1 cellular context compared by ENCODE assay signal in the genomic region with DNA sequence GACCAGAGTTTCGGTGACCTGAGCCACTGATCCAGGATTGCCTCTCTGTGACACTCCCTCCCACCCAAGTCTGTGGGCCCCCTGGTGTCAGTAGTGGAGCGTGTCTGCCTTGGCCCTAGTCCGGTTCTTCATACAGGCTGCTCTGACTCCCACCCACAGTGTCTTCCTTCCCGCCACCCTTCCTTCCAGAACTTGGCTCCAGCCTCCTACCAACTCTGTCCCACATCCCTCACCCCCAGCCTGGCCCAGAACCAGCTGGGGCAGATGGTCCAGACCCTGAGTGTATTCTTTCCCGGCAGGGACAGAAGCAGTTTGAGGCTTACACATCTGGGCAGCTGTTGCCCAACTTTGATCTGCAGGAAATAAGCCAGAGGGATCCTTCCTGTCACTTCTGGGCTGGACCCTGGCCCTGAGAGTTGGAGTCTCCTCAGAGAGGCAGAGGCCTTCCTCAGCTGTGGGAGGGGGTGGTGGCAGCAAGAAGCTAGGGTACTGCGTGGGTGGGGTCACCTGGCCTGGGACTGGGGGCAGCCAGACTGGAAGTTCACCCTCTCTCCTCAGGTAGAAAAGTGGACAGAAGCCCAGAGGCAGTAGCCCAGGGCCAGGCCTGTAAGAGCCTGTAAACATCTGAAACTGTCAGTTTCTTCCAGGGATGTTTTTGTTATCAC.
TF ChIP-seq lines count a peak whose summit lies in the region.

No MANE protein-coding gene starts in this region.

TF ChIP-seq in WTC11, 78 proteins besides CTCF, POLR2A, EP300 and RAD21 (continued from another document):
- TF ChIP-seq, protein P1, sequence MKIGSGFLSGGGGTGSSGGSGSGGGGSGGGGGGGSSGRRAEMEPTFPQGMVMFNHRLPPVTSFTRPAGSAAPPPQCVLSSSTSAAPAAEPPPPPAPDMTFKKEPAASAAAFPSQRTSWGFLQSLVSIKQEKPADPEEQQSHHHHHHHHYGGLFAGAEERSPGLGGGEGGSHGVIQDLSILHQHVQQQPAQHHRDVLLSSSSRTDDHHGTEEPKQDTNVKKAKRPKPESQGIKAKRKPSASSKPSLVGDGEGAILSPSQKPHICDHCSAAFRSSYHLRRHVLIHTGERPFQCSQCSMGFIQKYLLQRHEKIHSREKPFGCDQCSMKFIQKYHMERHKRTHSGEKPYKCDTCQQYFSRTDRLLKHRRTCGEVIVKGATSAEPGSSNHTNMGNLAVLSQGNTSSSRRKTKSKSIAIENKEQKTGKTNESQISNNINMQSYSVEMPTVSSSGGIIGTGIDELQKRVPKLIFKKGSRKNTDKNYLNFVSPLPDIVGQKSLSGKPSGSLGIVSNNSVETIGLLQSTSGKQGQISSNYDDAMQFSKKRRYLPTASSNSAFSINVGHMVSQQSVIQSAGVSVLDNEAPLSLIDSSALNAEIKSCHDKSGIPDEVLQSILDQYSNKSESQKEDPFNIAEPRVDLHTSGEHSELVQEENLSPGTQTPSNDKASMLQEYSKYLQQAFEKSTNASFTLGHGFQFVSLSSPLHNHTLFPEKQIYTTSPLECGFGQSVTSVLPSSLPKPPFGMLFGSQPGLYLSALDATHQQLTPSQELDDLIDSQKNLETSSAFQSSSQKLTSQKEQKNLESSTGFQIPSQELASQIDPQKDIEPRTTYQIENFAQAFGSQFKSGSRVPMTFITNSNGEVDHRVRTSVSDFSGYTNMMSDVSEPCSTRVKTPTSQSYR (CRISPR knock-in tag; IDR thresholded peaks at IDR 0.05): no peak
- TF ChIP-seq, protein P2, sequence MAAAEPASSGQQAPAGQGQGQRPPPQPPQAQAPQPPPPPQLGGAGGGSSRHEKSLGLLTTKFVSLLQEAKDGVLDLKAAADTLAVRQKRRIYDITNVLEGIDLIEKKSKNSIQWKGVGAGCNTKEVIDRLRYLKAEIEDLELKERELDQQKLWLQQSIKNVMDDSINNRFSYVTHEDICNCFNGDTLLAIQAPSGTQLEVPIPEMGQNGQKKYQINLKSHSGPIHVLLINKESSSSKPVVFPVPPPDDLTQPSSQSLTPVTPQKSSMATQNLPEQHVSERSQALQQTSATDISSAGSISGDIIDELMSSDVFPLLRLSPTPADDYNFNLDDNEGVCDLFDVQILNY (CRISPR knock-in tag; IDR thresholded peaks at IDR 0.05): no peak
- TF ChIP-seq NR3C1 (CRISPR knock-in tag; conservative IDR thresholded peaks at IDR 0.05; ENCODE audit: low read depth): no peak
- no peak for TF ChIP-seq GRHL2 (CRISPR knock-in tag; IDR thresholded peaks at IDR 0.05; ENCODE audit: insufficient replicate concordance, severe bottlenecking)
